In the genomic region with DNA sequence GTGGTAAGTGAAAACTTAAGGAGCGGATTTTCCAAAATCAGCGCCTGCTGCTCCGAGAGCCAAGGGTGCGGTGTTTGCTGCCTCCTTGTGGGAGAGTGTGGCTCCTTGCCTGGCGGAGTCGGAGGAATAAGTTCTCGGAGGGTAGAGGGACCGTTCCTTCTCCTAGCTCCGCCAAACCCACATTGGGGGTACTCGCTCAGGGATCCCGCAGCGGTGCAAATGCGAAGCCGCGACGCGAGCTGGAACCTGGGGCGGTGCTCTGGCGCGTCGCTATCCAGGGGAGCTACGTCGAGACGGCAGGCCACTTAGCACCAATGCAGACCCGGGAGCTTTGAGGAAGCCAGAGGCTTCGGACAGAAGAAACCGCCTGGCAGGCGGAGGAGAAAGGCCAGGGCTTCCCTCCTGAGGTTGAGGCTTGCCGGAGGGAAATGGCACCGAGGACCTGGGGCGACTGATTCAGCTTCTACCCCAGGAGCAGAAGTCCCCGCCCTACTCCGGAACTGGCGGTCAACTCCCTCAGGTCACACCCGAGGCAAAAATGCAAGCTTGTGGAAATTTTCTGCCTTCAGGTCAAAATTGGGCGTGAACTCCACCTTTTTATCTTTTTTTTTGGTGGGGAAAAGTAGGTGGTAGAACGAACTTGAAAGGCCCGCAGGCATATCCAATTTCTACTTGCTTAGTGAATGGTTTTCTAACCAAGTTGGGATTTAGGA, we compare ENCODE assay signal across 8 cellular contexts. TPM values are rescaled to one million over a fixed set of nuclear protein-coding genes. Genes with fewer than 3 reads are reported as not detected.
DNase-seq lines count a peak whose midpoint lies in the region; ATAC-seq and TF ChIP-seq lines count a peak whose summit lies in the region.

No MANE protein-coding gene starts in this region.

- H3K4me1 ChIP-seq in ACC112 (ENCODE audit: control insufficient read depth, insufficient read depth, low read length, unreplicated experiment) (no peaks in the 10 kb centered on the region), mesendoderm (ENCODE audit: control insufficient read depth, low read depth, low read length) (peaks cover 2% of the 10 kb centered on the region)

- H3K27ac ChIP-seq in ACC112 (ENCODE audit: low read depth, low read length): no peak overlapping the region
- peak overlapping the region; percentile 42 for H3K27ac ChIP-seq in mesendoderm (ENCODE audit: low read depth, low read length)

- peak; percentile 59 for TF ChIP-seq CTCF in GM13977 (IDR thresholded peaks at IDR 0.05; ENCODE audit: extremely low read depth, insufficient read depth, missing control alignments)

- H4K8ac ChIP-seq in mesendoderm (ENCODE audit: low read depth, low read length): no peak overlapping the region

- no peaks in the 10 kb centered on the region for H3K27me3 Mint-ChIP-seq in activated CD4-positive, alpha-beta memory T cell treated with anti-CD3 and anti-CD28 coated beads for 36 hours
- H3K27me3 Mint-ChIP-seq in effector memory CD8-positive, alpha-beta T cell: no peaks in the 10 kb centered on the region

- H3K4ac ChIP-seq in mesendoderm (ENCODE audit: low read depth, low read length): peak overlapping the region; percentile 46

- H3K9ac ChIP-seq in mesendoderm (ENCODE audit: low read length): peak overlapping the region; percentile 62

- DNase-seq in GM13977 (ENCODE audit: low spot score) (peak; percentile 67), NCI-H2227 treated with DMSO at 0.1 percent for 48 hours (lab: John Stamatoyannopoulos, UW) (peak; percentile 39), mesendoderm (peak; percentile 93)
- DNase-seq in activated CD4-positive, alpha-beta memory T cell treated with anti-CD3 and anti-CD28 coated beads for 36 hours: peak; percentile 78
- DNase-seq in effector memory CD8-positive, alpha-beta T cell: peak; percentile 32 to 35 (median 33)
- DNase-seq in stimulated activated CD8-positive, alpha-beta memory T cell treated with anti-CD3 and anti-CD28 coated beads, Interleukin-15, amount 100 ng/mL, for 4 hours (ENCODE audit: low read depth in 2 of 2): peak; percentile 24

- H3K4me1 Mint-ChIP-seq in activated CD4-positive, alpha-beta memory T cell treated with anti-CD3 and anti-CD28 coated beads for 36 hours (ENCODE audit: low read depth): peaks cover 17% of the 10 kb centered on the region
- peaks cover 13 to 18% of the 10 kb centered on the region in 2 donors for H3K4me1 Mint-ChIP-seq in effector memory CD8-positive, alpha-beta T cell (ENCODE audit: low read depth in 2 of 2)

- peak overlapping the region; percentile 96 for H2AFZ ChIP-seq in ACC112 (ENCODE audit: low read length, unreplicated experiment)

- ATAC-seq in HG02870 (IDR thresholded peaks at IDR 0.05; ENCODE audit: unreplicated experiment): peak; percentile 75
- ATAC-seq in effector memory CD8-positive, alpha-beta T cell (replicated peaks): peak; percentile 92

- H2BK120ac ChIP-seq in mesendoderm (ENCODE audit: low read depth, low read length): no peak overlapping the region

- CTCF ChIA-PET in activated CD4-positive, alpha-beta memory T cell treated with anti-CD3 and anti-CD28 coated beads for 36 hours (lab: Charles Lee): interaction anchor here (0.6 to 1.7 kb wide), 24 partner anchors 9 to 555 kb away, joined by 3 to 8 read pairs (median 4); a partner anchor contains a TSS

- H3K9me3 Mint-ChIP-seq in activated CD4-positive, alpha-beta memory T cell treated with anti-CD3 and anti-CD28 coated beads for 36 hours: no peaks in the 10 kb centered on the region
- H3K9me3 Mint-ChIP-seq in effector memory CD8-positive, alpha-beta T cell: no peaks in the 10 kb centered on the region

- peak overlapping the region; percentile 17 for H4K5ac ChIP-seq in mesendoderm (ENCODE audit: low read length)

- peak overlapping the region; percentile 85 for H3K18ac ChIP-seq in mesendoderm (ENCODE audit: low read length)

- H2BK15ac ChIP-seq in mesendoderm (replicated peaks; ENCODE audit: low read depth): no peak overlapping the region

- intact Hi-C loops in activated CD4-positive, alpha-beta memory T cell treated with anti-CD3 and anti-CD28 coated beads for 36 hours (cut with micrococcal nuclease): loop anchor here (2.0 to 5.0 kb wide), 6 partner anchors 63 to 767 kb away; a partner anchor contains a TSS

- H3K27me3 ChIP-seq in ACC112 (ENCODE audit: insufficient read depth, low read length) (no peaks in the 10 kb centered on the region), mesendoderm (ENCODE audit: insufficient read depth, low read length, poor library complexity) (no peaks in the 10 kb centered on the region)

- no peaks in the 10 kb centered on the region for H3K36me3 ChIP-seq in ACC112 (ENCODE audit: insufficient read depth, low read length)
- no peaks in the 10 kb centered on the region for H3K36me3 ChIP-seq in mesendoderm (ENCODE audit: control insufficient read depth, insufficient read depth, low read length)

- H3K36me3 Mint-ChIP-seq in activated CD4-positive, alpha-beta memory T cell treated with anti-CD3 and anti-CD28 coated beads for 36 hours: no peaks in the 10 kb centered on the region
- H3K36me3 Mint-ChIP-seq in effector memory CD8-positive, alpha-beta T cell (ENCODE audit: insufficient read depth): no peaks in the 10 kb centered on the region

- WGBS in mesendoderm (ENCODE audit: extremely low coverage, insufficient coverage, low lambda C conversion rate): no CpG with 5 or more reads among the region's 38 CpGs

- H3K56ac ChIP-seq in mesendoderm (ENCODE audit: low read length): peak overlapping the region; percentile 92

- H3K79me2 ChIP-seq in ACC112 (ENCODE audit: control insufficient read depth, insufficient read depth, low read length, unreplicated experiment): no peaks in the 10 kb centered on the region
- H3K79me2 ChIP-seq in mesendoderm (ENCODE audit: control insufficient read depth, insufficient read depth, low read length): no peaks in the 10 kb centered on the region

- H3K4me2 ChIP-seq in mesendoderm (ENCODE audit: low read length): peak overlapping the region; percentile 34

- no peak overlapping the region for H3K23ac ChIP-seq in mesendoderm (ENCODE audit: low read length)

- H3K4me3 ChIP-seq in ACC112 (ENCODE audit: low read depth, low read length) (peak overlapping the region; percentile 79), mesendoderm (ENCODE audit: low read length) (peak overlapping the region; percentile 17)

- in situ Hi-C loops in GM13977 (cut with MboI; ENCODE audit: low pct_unique_long_range_greater_than_20kb, low sequenced_read_pairs, unreplicated experiment): no loop called here

- peak overlapping the region; percentile 83 for H3K4me3 Mint-ChIP-seq in activated CD4-positive, alpha-beta memory T cell treated with anti-CD3 and anti-CD28 coated beads for 36 hours
- peak overlapping the region; percentile 83 to 89 for H3K4me3 Mint-ChIP-seq in effector memory CD8-positive, alpha-beta T cell

- POLR2A ChIA-PET in activated CD4-positive, alpha-beta memory T cell treated with anti-CD3 and anti-CD28 coated beads for 36 hours (lab: Charles Lee): interaction anchor here (0.6 to 2.9 kb wide), 6 partner anchors 9 to 125 kb away, joined by 3 to 12 read pairs (median 4); a partner anchor contains a TSS

- peak overlapping the region; percentile 27 for H2BK5ac ChIP-seq in mesendoderm (ENCODE audit: low read length)

- no peaks in the 10 kb centered on the region for H3K79me1 ChIP-seq in mesendoderm (ENCODE audit: low read length)

- H2AK5ac ChIP-seq in mesendoderm (ENCODE audit: low read length): no peak overlapping the region

- H3K27ac Mint-ChIP-seq in activated CD4-positive, alpha-beta memory T cell treated with anti-CD3 and anti-CD28 coated beads for 36 hours: peak overlapping the region; percentile 69
- H3K27ac Mint-ChIP-seq in effector memory CD8-positive, alpha-beta T cell: peak overlapping the region; percentile 89 to 90

RNA-seq across cellular contexts. Expression of a gene that starts 5.7 kb away (rescaled TPM):
- under 1 TPM; 0.15 to 0.29 TPM for total RNA-seq in activated CD4-positive, alpha-beta memory T cell treated with anti-CD3 and anti-CD28 coated beads for 36 hours
- polyA plus RNA-seq in mesendoderm (2013, experiment 1 of 2): 0.04 TPM
- 0.03 TPM for polyA plus RNA-seq in mesendoderm (2013, experiment 2 of 2)

RNA-seq across cellular contexts. Expression of a gene that starts 19.3 kb away (rescaled TPM):
- total RNA-seq in activated CD4-positive, alpha-beta memory T cell treated with anti-CD3 and anti-CD28 coated beads for 36 hours: under 1 TPM in 1 of 2 experiments, not detected in 1; 0.45 TPM
- 0.13 TPM for polyA plus RNA-seq in mesendoderm (2013, experiment 1 of 2)
- polyA plus RNA-seq in mesendoderm (2013, experiment 2 of 2): 0.15 TPM

RNA-seq across cellular contexts. Expression of a gene that starts 26.5 kb away (rescaled TPM):
- total RNA-seq in activated CD4-positive, alpha-beta memory T cell treated with anti-CD3 and anti-CD28 coated beads for 36 hours: not detected
- polyA plus RNA-seq in mesendoderm (2013, experiment 1 of 2): 0.06 TPM
- polyA plus RNA-seq in mesendoderm (2013, experiment 2 of 2): 0.14 TPM

RNA-seq across cellular contexts. Expression of a gene that starts 34.9 kb away (rescaled TPM):
- total RNA-seq in activated CD4-positive, alpha-beta memory T cell treated with anti-CD3 and anti-CD28 coated beads for 36 hours: not detected
- 0.58 TPM for polyA plus RNA-seq in mesendoderm (2013, experiment 1 of 2)
- polyA plus RNA-seq in mesendoderm (2013, experiment 2 of 2): 0.49 TPM

Comparison
In these comparisons a context has a peak if more than half of its experiments do, and no peak if none do; other contexts are left out.
1. DNase-seq: peak in every context shown above with its lines; median percentile 93 in mesendoderm; 78 in activated CD4-positive, alpha-beta memory T cell treated with anti-CD3 and anti-CD28 coated beads for 36 hours; 67 in GM13977; 39 in NCI-H2227 treated with DMSO at 0.1 percent for 48 hours; 33 in effector memory CD8-positive, alpha-beta T cell; 24 in stimulated activated CD8-positive, alpha-beta memory T cell treated with anti-CD3 and anti-CD28 coated beads, Interleukin-15, amount 100 ng/mL, for 4 hours.